ENCODE assay signal across 10 cellular contexts in genomic region chr5:174837919-174838902, GRCh38.
DNase-seq lines count a peak whose midpoint lies in the region; ATAC-seq and TF ChIP-seq lines count a peak whose summit lies in the region.
"Had no signal": no experiment of that assay in that cellular context is flagged by ENCODE, and none has a peak within 500 bp of the region (broad histone marks: within the 10 kb centered on the region; RNA-seq: fewer than 3 reads in every experiment).

No MANE protein-coding gene starts in this region.

- 17 to 21% (median 17%) methylated on average over 8 of the region's 8 CpGs for WGBS in psoas muscle, 3 donors

- H3K9me3 ChIP-seq in NT2/D1 (ENCODE audit: insufficient read depth, low read length) = peaks cover 12% of the 10 kb centered on the region; the same call in 1 of the 2 replicates
- H3K9me3 ChIP-seq in psoas muscle = no peaks in the 10 kb centered on the region

- no peak overlapping the region for H3K9ac ChIP-seq in NT2/D1 (ENCODE audit: insufficient read length, low read depth)

- H3K36me3 ChIP-seq in NT2/D1 (ENCODE audit: insufficient read depth, insufficient read length, low read length) (no peaks in the 10 kb centered on the region), psoas muscle (ENCODE audit: insufficient read depth in 1 of 2, low read depth in 1 of 2) (no peaks in the 10 kb centered on the region)
- H3K36me3 ChIP-seq: spleen had no signal

- no peak overlapping the region for H3K27ac ChIP-seq in psoas muscle
- H3K27ac ChIP-seq: spleen had no signal

- intact Hi-C loops in psoas muscle (cut with DNase I) = no loop called here

- H3K27me3 ChIP-seq in NT2/D1 (ENCODE audit: insufficient read depth, insufficient read length) (peaks cover 7% of the 10 kb centered on the region), psoas muscle (ENCODE audit: insufficient read depth in 3 of 3, low read length in 2 of 3) (peaks cover 0 to 5% (median 1%) of the 10 kb centered on the region in 3 donors)

- H3K4me3 ChIP-seq in NT2/D1 (ENCODE audit: insufficient read length, low read depth) = no peak overlapping the region
- no peak overlapping the region for H3K4me3 ChIP-seq in fibroblast of mammary gland (ENCODE audit: control insufficient read depth, low read depth, low read length)
- H3K4me3 ChIP-seq in psoas muscle = no peak overlapping the region
- H3K4me3 ChIP-seq: spleen had no signal

- peak; percentile 56 to 80 (median 64) for ATAC-seq in psoas muscle
- ATAC-seq in HG02798 (IDR thresholded peaks at IDR 0.05; ENCODE audit: poor library complexity, unreplicated experiment) = no peak
- ATAC-seq in GM21529 (IDR thresholded peaks at IDR 0.05; ENCODE audit: unreplicated experiment) = no peak

- TF ChIP-seq CTCF in fibroblast of mammary gland (conservative IDR thresholded peaks at IDR 0.05; ENCODE audit: control insufficient read depth, insufficient read depth, low read depth, low read length) (peak; percentile 52), psoas muscle (IDR thresholded peaks at IDR 0.05) (peak; percentile 10)

- H3K4me1 ChIP-seq in NT2/D1 (ENCODE audit: insufficient read depth, insufficient read length) (no peaks in the 10 kb centered on the region), psoas muscle (no peaks in the 10 kb centered on the region)

- DNase-seq in GM04504 (ENCODE audit: low read depth) (peak; percentile 51), NT2/D1 (ENCODE audit: low read depth, low spot score) (peak; percentile 33), fibroblast of mammary gland (ENCODE audit: low read depth) (peak; percentile 98), psoas muscle (peak; percentile 43 to 61), LoVo (ENCODE audit: low spot score) (no peak)
- DNase-seq in activated T-cell treated with anti-CD3 and anti-CD28 coated beads, Interleukin-2, amount 50 U/mL, for 1 hour = no peak
- DNase-seq: activated CD4-positive, CD25-positive, alpha-beta regulatory T cell; spleen had no signal

Comparison
In these comparisons a context has a peak if more than half of its experiments do, and no peak if none do; other contexts are left out.
1. DNase-seq: peak in GM04504 (single experiment), NT2/D1 (single experiment), fibroblast of mammary gland (single experiment) and psoas muscle (2 of 2); none in activated T-cell treated with anti-CD3 and anti-CD28 coated beads, Interleukin-2, amount 50 U/mL, for 1 hour (single experiment) and LoVo (single experiment).
2. ATAC-seq: peak in psoas muscle (4 of 4); none in HG02798 (single experiment) and GM21529 (single experiment).